Comparison of ENCODE assay signal across 8 cellular contexts in genomic region chr4:119025916-119026661, GRCh38.
DNase-seq lines count a peak whose midpoint lies in the region; FAIRE-seq and TF ChIP-seq lines count a peak whose summit lies in the region.

No MANE protein-coding gene starts in this region.

- peak overlapping the region; percentile 96 for H3K27ac Mint-ChIP-seq in HFFc6

- no peak for FAIRE-seq in small intestine (lab: Jason Lieb, UNC)
- FAIRE-seq in RCC 7860 (lab: Jason Lieb, UNC), result no peak

- peaks cover 18% of the 10 kb centered on the region for H3K36me3 Mint-ChIP-seq in HFFc6 (ENCODE audit: low read depth)

- H3K27me3 ChIP-seq in adrenal gland (no peaks in the 10 kb centered on the region), small intestine (ENCODE audit: control insufficient read depth in 2 of 2, insufficient read depth in 2 of 2, low read length in 2 of 2) (no peaks in the 10 kb centered on the region)

- no peaks in the 10 kb centered on the region for H3K36me3 ChIP-seq in adrenal gland (replicated peaks in 1 of 2)
- H3K36me3 ChIP-seq in small intestine (ENCODE audit: control insufficient read depth in 2 of 2, insufficient read depth in 2 of 2, low read length in 2 of 2), result no peaks in the 10 kb centered on the region

- H3K4me1 Mint-ChIP-seq in HFFc6 (ENCODE audit: low read depth), result peaks cover 54% of the 10 kb centered on the region

- H3K27ac ChIP-seq in adrenal gland (peak overlapping the region in 4 of 5 donors; percentile 49 to 67 (median 58)), small intestine (ENCODE audit: low read depth in 1 of 2, low read length in 1 of 2) (peak overlapping the region in 1 of 2 donors; percentile 86)

- TF ChIP-seq CTCF in HFFc6 (IDR thresholded peaks at IDR 0.05) (no peak; the same call in 1 of the 2 replicates), adrenal gland (IDR thresholded peaks at IDR 0.05) (no peak)

- H3K27me3 Mint-ChIP-seq in HFFc6 (ENCODE audit: insufficient read depth), result no peaks in the 10 kb centered on the region

- 19 to 37% (median 26%) methylated on average over 4 of the region's 4 CpGs for WGBS in adrenal gland, 4 donors
- 26 to 36% (median 36%) methylated on average over 4 of the region's 4 CpGs for WGBS in small intestine, 3 donors

- H3K9me3 ChIP-seq in adrenal gland (replicated peaks in 1 of 3) (no peaks in the 10 kb centered on the region), small intestine (ENCODE audit: control insufficient read depth, low read depth) (no peaks in the 10 kb centered on the region)

- peaks cover 9% of the 10 kb centered on the region for H3K9me3 Mint-ChIP-seq in HFFc6

- H3K4me3 ChIP-seq in adrenal gland, result peak overlapping the region in 1 of 4 donors; percentile 32
- no peak overlapping the region for H3K4me3 ChIP-seq in small intestine (ENCODE audit: low read depth in 1 of 2, low read length in 2 of 2)

- DNase-seq in HFFc6, result peak; percentile 84
- DNase-seq in adrenal gland, result peak in 5 of 7 donors; percentile 33 to 68 (median 51)
- peak; percentile 47 for DNase-seq in hepatic stellate cell (ENCODE audit: low spot score)
- peak; percentile 50 for DNase-seq in small intestine
- no peak for DNase-seq in D341Med (ENCODE audit: low spot score)
- DNase-seq in RCC 7860 (ENCODE audit: low spot score), result no peak
- DNase-seq in activated gamma-delta T cell treated with Interleukin-2 at 50 U/mL for 16 hours, result no peak
- DNase-seq in stimulated activated CD4-positive, alpha-beta T cell treated with anti-CD3 and anti-CD28 coated beads, Interleukin-15, amount 100 ng/mL, for 24 hours, result no peak

- H3K4me3 Mint-ChIP-seq in HFFc6, result peak overlapping the region; percentile 79

- H3K4me1 ChIP-seq in adrenal gland (replicated peaks in 1 of 2), result peaks cover 0 to 13% of the 10 kb centered on the region in 2 donors
- H3K4me1 ChIP-seq in small intestine (ENCODE audit: control insufficient read depth in 2 of 2, insufficient read depth in 1 of 2, low read depth in 1 of 2, low read length in 1 of 2), result no peaks in the 10 kb centered on the region

- intact Hi-C loops in adrenal gland (cut with DNase I), result no loop called here

- TF ChIP-seq POLR2A in adrenal gland (IDR thresholded peaks at IDR 0.05), result no peak

Comparison
In these comparisons a context has a peak if more than half of its experiments do, and no peak if none do; other contexts are left out.
1. DNase-seq: peak in HFFc6 (single experiment), adrenal gland (5 of 7), hepatic stellate cell (single experiment) and small intestine (single experiment); none in D341Med (single experiment), RCC 7860 (single experiment), activated gamma-delta T cell treated with Interleukin-2 at 50 U/mL for 16 hours (single experiment) and stimulated activated CD4-positive, alpha-beta T cell treated with anti-CD3 and anti-CD28 coated beads, Interleukin-15, amount 100 ng/mL, for 24 hours (single experiment).